19 cellular contexts compared by ENCODE assay signal in genomic region chr15:93012793-93013192, GRCh38.
"Had no signal": no experiment of that assay in that cellular context is flagged by ENCODE, and none has a peak within 500 bp of the region (broad histone marks: within the 10 kb centered on the region; RNA-seq: fewer than 3 reads in every experiment).

No MANE protein-coding gene starts in this region.

- ATAC-seq: activated CD4-positive, CD25-positive, alpha-beta regulatory T cell treated with anti-CD3 and anti-CD28 coated beads, Interleukin-2, amount 50 U/mL, for 24 hours; gastroesophageal sphincter; heart right ventricle; right cardiac atrium had no signal

- H3K4me3 Mint-ChIP-seq: nephron; T-helper 2 cell treated with Interferon-gamma antibody and Interleukin-4, amounts not matched to agents 5 μg/mL and 100 μg/mL, for 36 hours had no signal

- H3K27me3 ChIP-seq: ascending aorta, breast epithelium, gastroesophageal sphincter, heart right ventricle, SJCRH30, transverse colon had no signal

- H3K9me3 ChIP-seq: ascending aorta, breast epithelium, gastroesophageal sphincter, heart right ventricle, prostate gland, SJCRH30, transverse colon had no signal

- H3K27ac ChIP-seq: breast epithelium, gastroesophageal sphincter, heart right ventricle, prostate gland, SJCRH30, transverse colon had no signal

- H3K4me3 ChIP-seq: ascending aorta, breast epithelium, gastroesophageal sphincter, heart right ventricle, prostate gland, SJCRH30, skin epidermis, transverse colon had no signal

- DNase-seq: activated CD4-positive, alpha-beta T cell treated with anti-CD3 and anti-CD28 coated beads, Interleukin-2, amount 50 U/mL, for 1 hour; activated gamma-delta T cell; erythroblast; heart right ventricle; mammary epithelial cell; right cardiac atrium; SJCRH30; stimulated activated CD4-positive, alpha-beta T cell treated with anti-CD3 and anti-CD28 coated beads, Interleukin-15, amount 100 ng/mL, for 24 hours; stimulated activated CD4-positive, alpha-beta T cell treated with anti-CD3 and anti-CD28 coated beads, Interleukin-4, amount 100 ng/mL, for 1 hour; stimulated activated naive CD4-positive, alpha-beta T cell; transverse colon had no signal

- H3K4me1 ChIP-seq: breast epithelium, heart right ventricle, prostate gland, SJCRH30, transverse colon had no signal

- H3K9me3 Mint-ChIP-seq: nephron; T-helper 2 cell treated with Interferon-gamma antibody and Interleukin-4, amounts not matched to agents 5 μg/mL and 100 μg/mL, for 36 hours had no signal

- H3K27ac Mint-ChIP-seq: T-helper 2 cell treated with Interferon-gamma antibody and Interleukin-4, amounts not matched to agents 5 μg/mL and 100 μg/mL, for 36 hours had no signal
